In genomic region chr3:119292666-119293065, GRCh38 we compare ENCODE assay signal across 14 cellular contexts. TPM values are rescaled to one million over a fixed set of nuclear protein-coding genes. Genes with fewer than 3 reads are reported as not detected.
A peak's percentile ranks its signal among the peaks of the same experiment; 100 is the strongest.
DNase-seq lines count a peak whose midpoint lies in the region; ATAC-seq, FAIRE-seq and TF ChIP-seq lines count a peak whose summit lies in the region.
"Had no signal": no experiment of that assay in that cellular context is flagged by ENCODE, and none has a peak within 500 bp of the region (broad histone marks: within the 10 kb centered on the region; RNA-seq: fewer than 3 reads in every experiment).

No MANE protein-coding gene starts in this region.

- H3K14ac ChIP-seq in H1 (ENCODE audit: insufficient read length), result no peak overlapping the region

- no peak overlapping the region for H3K9ac ChIP-seq in H1 (replicated peaks in 1 of 4; ENCODE audit: extremely low read depth in 1 of 4, low read depth in 3 of 4, low read length in 3 of 4)
- H3K9ac ChIP-seq: parathyroid adenoma had no signal

- H4K5ac ChIP-seq in H1 (ENCODE audit: insufficient read length, low read depth, low read length), result no peak overlapping the region

- peaks cover 2 to 14% (median 9%) of the 10 kb centered on the region in 4 experiments for H3K4me1 ChIP-seq in H1 (replicated peaks in 1 of 4; ENCODE audit: control insufficient read depth in 3 of 4, insufficient read depth in 4 of 4, low read length in 3 of 4)

- peaks cover 14% of the 10 kb centered on the region; the same call in 1 of the 2 replicates for H3K23me2 ChIP-seq in H1 (ENCODE audit: low read depth, low read length)

- no peak overlapping the region for H4K8ac ChIP-seq in H1 (ENCODE audit: extremely low read depth, insufficient read depth, low read length)

- POLR2A ChIA-PET in H1 (lab: Charles Lee; ENCODE audit: partially characterized antibody), result interaction anchor here (1.1 to 3.8 kb wide), 4 partner anchors 11 to 57 kb away, joined by 4 to 15 read pairs (median 4); no protein-coding TSS in a partner anchor

- H3K56ac ChIP-seq in H1 (replicated peaks; ENCODE audit: insufficient read length, low read depth, low read length), result no peak overlapping the region

- H3K23ac ChIP-seq in H1 (ENCODE audit: insufficient read length), result no peak overlapping the region

- H2BK20ac ChIP-seq in H1 (ENCODE audit: low read length), result peak overlapping the region; percentile 66; the same call in 1 of the 2 replicates

- no peak overlapping the region for H3K4ac ChIP-seq in H1 (replicated peaks; ENCODE audit: insufficient read length, low read depth, low read length)

- peaks cover 0 to 29% (median 13%) of the 10 kb centered on the region in 4 experiments; a peak in 4 of 7 replicates for H3K27me3 ChIP-seq in H1 (replicated peaks in 1 of 4; ENCODE audit: control insufficient read depth in 3 of 4, extremely low read depth in 1 of 4, insufficient read depth in 3 of 4, low read length in 3 of 4)
- H3K27me3 ChIP-seq: SJCRH30 had no signal

- peak overlapping the region; percentile 82 for H2BK12ac ChIP-seq in H1 (ENCODE audit: low read depth, low read length)

- no peak overlapping the region for H3K4me3 ChIP-seq in H1 (ENCODE audit: extremely low read depth in 1 of 4, insufficient read depth in 2 of 4, low read depth in 3 of 4, low read length in 4 of 4)
- H3K4me3 ChIP-seq: K562 had no signal

- H3K18ac ChIP-seq in H1 (ENCODE audit: extremely low read depth, low read length), result 0 out of 2 replicates have a peak overlapping the region, but pooled peaks have one; percentile 13

- peak overlapping the region; percentile 84; the same call in 1 of the 2 replicates for H2BK15ac ChIP-seq in H1 (ENCODE audit: low read length)

- CTCF ChIA-PET in H1 (lab: Charles Lee; ENCODE audit: partially characterized antibody), result interaction anchor here (0.5 to 1.6 kb wide), 4 partner anchors 10 to 136 kb away, joined by 3 to 4 read pairs (median 4); no protein-coding TSS in a partner anchor

- no peak overlapping the region for H2AFZ ChIP-seq in H1 (ENCODE audit: low read length)
- H2AFZ ChIP-seq: parathyroid adenoma had no signal

- no peaks in the 10 kb centered on the region for H3K9me3 ChIP-seq in H1 (ENCODE audit: insufficient read depth in 2 of 2, low read depth in 1 of 2, low read length in 1 of 2)

- no peak overlapping the region; the same call in 1 of the 2 replicates for H2BK5ac ChIP-seq in H1 (ENCODE audit: low read depth, low read length)

- no peak for FAIRE-seq in H1 (lab: Jason Lieb, UNC)
- FAIRE-seq: bronchial epithelial cell, K562 had no signal

- H3K36me3 ChIP-seq in H1 (ENCODE audit: control insufficient read depth in 2 of 4, insufficient read depth in 4 of 4, low read length in 3 of 4), result no peaks in the 10 kb centered on the region
- H3K36me3 ChIP-seq: SJCRH30 had no signal

- no peak for TF ChIP-seq EP300 in H1 (IDR thresholded peaks at IDR 0.05; ENCODE audit: borderline replicate concordance in 1 of 2, low read depth in 2 of 2, low read length in 2 of 2)

- H2AK5ac ChIP-seq in H1 (ENCODE audit: low read depth, low read length), result no peak overlapping the region

- DNase-seq in activated CD8-positive, alpha-beta memory T cell treated with anti-CD3 and anti-CD28 coated beads, Interleukin-2, amount 50 U/mL, for 4 hours, result peak; percentile 29
- DNase-seq in activated CD8-positive, alpha-beta memory T cell treated with anti-CD3 and anti-CD28 coated beads for 24 hours, result no peak
- DNase-seq in T-helper 22 cell (ENCODE audit: low read depth), result peak; percentile 9
- DNase-seq in H1 (ENCODE audit: low read depth in 1 of 2, low spot score in 2 of 2), result no peak
- peak; percentile 30 for DNase-seq in stimulated activated naive CD8-positive, alpha-beta T cell treated with anti-CD3 and anti-CD28 coated beads, Interleukin-15, Interleukin-2, amounts not matched to agents 100 U/mL and 50 U/mL, for 24 hours
- DNase-seq: islet precursor cell, NCI-H345 had no signal

- ATAC-seq in stimulated activated naive CD8-positive, alpha-beta T cell treated with anti-CD3 and anti-CD28 coated beads, Interleukin-15, Interleukin-2, amounts not matched to agents 100 U/mL and 50 U/mL, for 24 hours, result no peak
- ATAC-seq in GM21786 (IDR thresholded peaks at IDR 0.05; ENCODE audit: unreplicated experiment), result no peak
- no peak for ATAC-seq in GM21360 (IDR thresholded peaks at IDR 0.05; ENCODE audit: unreplicated experiment)
- ATAC-seq in HG02642 (IDR thresholded peaks at IDR 0.05; ENCODE audit: poor library complexity, unreplicated experiment), result no peak
- ATAC-seq: K562 had no signal

- H3K79me2 ChIP-seq in H1 (ENCODE audit: control insufficient read depth in 1 of 2, insufficient read depth in 2 of 2, low read length in 2 of 2), result no peaks in the 10 kb centered on the region
- H3K79me2 ChIP-seq: parathyroid adenoma had no signal

- no peak for TF ChIP-seq CTCF in H1 (IDR thresholded peaks at IDR 0.05; ENCODE audit: control extremely low read depth in 1 of 3, insufficient read depth in 1 of 3, low read depth in 1 of 3, low read length in 3 of 3)

- peak overlapping the region in 1 of 2 experiments; percentile 98; a peak in 1 of 4 replicates for H3K4me2 ChIP-seq in H1 (ENCODE audit: insufficient read depth in 1 of 2, low read depth in 2 of 2, low read length in 2 of 2)

- no peak overlapping the region for H3K27ac ChIP-seq in H1 (ENCODE audit: low read depth, low read length)
- H3K27ac ChIP-seq: parathyroid adenoma had no signal

- no peak for TF ChIP-seq POLR2A in H1 (IDR thresholded peaks at IDR 0.05; ENCODE audit: control extremely low read depth in 1 of 2, low read depth in 2 of 2, low read length in 2 of 2)

- no peak overlapping the region for H2BK120ac ChIP-seq in H1 (replicated peaks; ENCODE audit: low read depth, low read length)

- no peaks in the 10 kb centered on the region for H4K20me1 ChIP-seq in H1 (replicated peaks in 1 of 2; ENCODE audit: control insufficient read depth in 1 of 2, insufficient read depth in 2 of 2, low read length in 2 of 2)

- 75% methylated on average over 4 of the region's 4 CpGs; no CpG with 5 or more reads in 1 of the 2 experiments for WGBS in H1 (ENCODE audit: extremely low coverage in 1 of 2, insufficient coverage in 1 of 2, insufficient read length in 1 of 2, insufficient replicate concordance in 2 of 2, low coverage in 1 of 2, low lambda C conversion rate in 2 of 2, missing lambda C conversion rate in 1 of 2), 2 experiments

- H4K91ac ChIP-seq in H1 (replicated peaks; ENCODE audit: insufficient read length, low read length), result no peak overlapping the region

- H3K79me1 ChIP-seq in H1 (ENCODE audit: low read depth, low read length), result no peaks in the 10 kb centered on the region

- TF ChIP-seq RAD21 in H1 (IDR thresholded peaks at IDR 0.05 in 1 of 2, conservative IDR thresholded peaks at IDR 0.05 in 1 of 2; ENCODE audit: low read depth in 2 of 2, low read length in 2 of 2), result no peak

TF ChIP-seq in H1, 55 proteins besides CTCF, POLR2A, EP300 and RAD21:
- TF ChIP-seq HDAC2 (IDR thresholded peaks at IDR 0.05; ENCODE audit: borderline replicate concordance in 1 of 2, low read depth in 2 of 2, low read length in 2 of 2), result no peak
- TF ChIP-seq MAX (IDR thresholded peaks at IDR 0.05), result 0 out of 2 replicates have a peak, but pooled peaks have one; percentile 13
- TF ChIP-seq E2F6 (IDR thresholded peaks at IDR 0.05), result peak; percentile 40; the same call in 1 of the 2 replicates

RNA-seq across cellular contexts. Expression of gene ARHGAP31, which starts 1.5 kb away (rescaled TPM):
- 4.9 and 7.6 TPM in 2 replicates for total RNA-seq in H1 (2021; fragmentation: NEBNext Ultra II Directional; extraction: Animal tissue kit (Norgen Biotek cat#: 25700))
- polyA plus RNA-seq in H1 (2011; rRNA removed), result 1.1 and 2.3 TPM in 2 replicates
- 1.8 TPM for polyA plus RNA-seq in H1 (2011; cell fraction: cytosol; rRNA removed)
- polyA plus RNA-seq in H1 (2011; cell fraction: nucleus; rRNA removed), result 2.4 TPM
- 1.3 to 2.2 TPM (median 2.0 TPM) in 4 replicates for polyA plus RNA-seq in H1 (2012, experiment 1 of 2)
- 0.96 TPM for polyA plus RNA-seq in H1 (2012, experiment 2 of 2)
- polyA plus RNA-seq in H1 (2013, experiment 1 of 2), result 1.7 TPM
- polyA plus RNA-seq in H1 (2013, experiment 2 of 2), result 1.6 TPM
- polyA minus RNA-seq in H1 (2011; rRNA and poly(A)+ RNA removed), result 4.4 and 8.3 TPM in 2 replicates
- 2.6 TPM for polyA minus RNA-seq in H1 (2011; cell fraction: cytosol; rRNA and poly(A)+ RNA removed)
- 3.2 TPM for polyA minus RNA-seq in H1 (2011; cell fraction: nucleus; rRNA and poly(A)+ RNA removed)

RNA-seq across cellular contexts. Expression of gene B4GALT4, which starts 52.0 kb away (rescaled TPM):
- 44.7 and 56.5 TPM in 2 replicates for total RNA-seq in H1 (2021; fragmentation: NEBNext Ultra II Directional; extraction: Animal tissue kit (Norgen Biotek cat#: 25700))
- 12.9 and 14.6 TPM in 2 replicates for polyA plus RNA-seq in H1 (2011; rRNA removed)
- 31.8 TPM for polyA plus RNA-seq in H1 (2011; cell fraction: cytosol; rRNA removed)
- 16.4 TPM for polyA plus RNA-seq in H1 (2011; cell fraction: nucleus; rRNA removed)
- polyA plus RNA-seq in H1 (2012, experiment 1 of 2), result 44.5 to 54.6 TPM (median 49.9 TPM) in 4 replicates
- 8.6 TPM for polyA plus RNA-seq in H1 (2012, experiment 2 of 2)
- polyA plus RNA-seq in H1 (2013, experiment 1 of 2), result 56.1 TPM
- polyA plus RNA-seq in H1 (2013, experiment 2 of 2), result 59.9 TPM
- polyA minus RNA-seq in H1 (2011; rRNA and poly(A)+ RNA removed), result 36.3 and 36.8 TPM in 2 replicates
- 31.9 TPM for polyA minus RNA-seq in H1 (2011; cell fraction: cytosol; rRNA and poly(A)+ RNA removed)
- polyA minus RNA-seq in H1 (2011; cell fraction: nucleus; rRNA and poly(A)+ RNA removed), result 31.2 TPM

Comparison
In these comparisons a context has a peak if more than half of its experiments do, and no peak if none do; other contexts are left out.
1. DNase-seq: peak in activated CD8-positive, alpha-beta memory T cell treated with anti-CD3 and anti-CD28 coated beads, Interleukin-2, amount 50 U/mL, for 4 hours (single experiment), T-helper 22 cell (single experiment) and stimulated activated naive CD8-positive, alpha-beta T cell treated with anti-CD3 and anti-CD28 coated beads, Interleukin-15, Interleukin-2, amounts not matched to agents 100 U/mL and 50 U/mL, for 24 hours (single experiment); none in activated CD8-positive, alpha-beta memory T cell treated with anti-CD3 and anti-CD28 coated beads for 24 hours (single experiment) and H1 (0 of 2).